2 cellular contexts compared by ENCODE assay signal in the genomic region with DNA sequence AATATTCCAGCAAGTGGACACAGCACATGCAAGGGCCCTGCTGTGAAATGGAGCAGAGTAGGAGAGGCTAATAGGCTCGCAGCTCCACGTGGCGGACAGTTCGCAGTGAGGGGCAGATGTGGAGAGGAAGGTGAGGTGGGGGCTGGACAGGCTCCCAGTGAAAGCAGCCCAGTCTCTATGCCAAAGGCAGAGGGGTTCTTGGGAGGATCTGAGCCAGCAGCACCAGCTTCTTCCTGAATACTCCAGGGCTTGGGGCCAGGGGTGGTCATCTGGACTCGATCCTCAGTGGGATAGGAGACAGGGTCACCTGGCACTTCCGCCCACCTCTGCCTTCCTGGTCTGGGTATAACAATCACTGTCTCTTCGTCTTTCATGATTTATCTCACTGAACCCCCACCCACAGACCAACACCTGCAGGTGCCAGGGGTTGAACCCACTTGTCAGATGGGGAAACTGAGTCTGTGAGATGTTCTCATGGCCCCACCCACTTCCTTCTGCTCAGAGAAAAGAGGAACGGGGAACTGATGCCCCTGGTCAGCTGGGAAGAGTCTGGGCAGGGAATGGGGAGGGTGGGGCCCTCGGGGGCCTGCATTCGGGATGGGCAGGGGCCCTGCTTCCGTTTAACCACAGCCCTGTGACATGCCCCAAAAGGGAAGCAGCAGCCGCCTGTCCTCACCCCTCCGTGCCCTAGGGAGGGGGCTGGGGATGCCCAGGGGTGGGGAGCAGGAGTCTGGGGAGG.
TF ChIP-seq lines count a peak whose summit lies in the region.

No MANE protein-coding gene starts in this region.

TF ChIP-seq in A549, 52 proteins besides CTCF, POLR2A, EP300 and RAD21 (continued from another document):
- TF ChIP-seq REST (IDR thresholded peaks at IDR 0.05) (no peak), ZFP36 (IDR thresholded peaks at IDR 0.05; ENCODE audit: borderline replicate concordance, partially characterized antibody) (no peak), JUNB (IDR thresholded peaks at IDR 0.05) (no peak), TFCP2L1 (CRISPR knock-in tag; IDR thresholded peaks at IDR 0.05) (no peak), CEBPB (IDR thresholded peaks at IDR 0.05) (no peak), CHD2 (IDR thresholded peaks at IDR 0.05; ENCODE audit: low read length, partially characterized antibody) (no peak), POLR2AphosphoS2 (conservative IDR thresholded peaks at IDR 0.05; ENCODE audit: low read length) (no peak), RCOR1 (IDR thresholded peaks at IDR 0.05; ENCODE audit: low read depth, low read length) (no peak), HDAC2 (IDR thresholded peaks at IDR 0.05) (no peak), BHLHE40 (IDR thresholded peaks at IDR 0.05; ENCODE audit: low read depth, low read length) (no peak)
- TF ChIP-seq, protein P1, sequence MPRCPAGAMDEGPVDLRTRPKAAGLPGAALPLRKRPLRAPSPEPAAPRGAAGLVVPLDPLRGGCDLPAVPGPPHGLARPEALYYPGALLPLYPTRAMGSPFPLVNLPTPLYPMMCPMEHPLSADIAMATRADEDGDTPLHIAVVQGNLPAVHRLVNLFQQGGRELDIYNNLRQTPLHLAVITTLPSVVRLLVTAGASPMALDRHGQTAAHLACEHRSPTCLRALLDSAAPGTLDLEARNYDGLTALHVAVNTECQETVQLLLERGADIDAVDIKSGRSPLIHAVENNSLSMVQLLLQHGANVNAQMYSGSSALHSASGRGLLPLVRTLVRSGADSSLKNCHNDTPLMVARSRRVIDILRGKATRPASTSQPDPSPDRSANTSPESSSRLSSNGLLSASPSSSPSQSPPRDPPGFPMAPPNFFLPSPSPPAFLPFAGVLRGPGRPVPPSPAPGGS (IDR thresholded peaks at IDR 0.05): no peak
- TF ChIP-seq, protein P2, sequence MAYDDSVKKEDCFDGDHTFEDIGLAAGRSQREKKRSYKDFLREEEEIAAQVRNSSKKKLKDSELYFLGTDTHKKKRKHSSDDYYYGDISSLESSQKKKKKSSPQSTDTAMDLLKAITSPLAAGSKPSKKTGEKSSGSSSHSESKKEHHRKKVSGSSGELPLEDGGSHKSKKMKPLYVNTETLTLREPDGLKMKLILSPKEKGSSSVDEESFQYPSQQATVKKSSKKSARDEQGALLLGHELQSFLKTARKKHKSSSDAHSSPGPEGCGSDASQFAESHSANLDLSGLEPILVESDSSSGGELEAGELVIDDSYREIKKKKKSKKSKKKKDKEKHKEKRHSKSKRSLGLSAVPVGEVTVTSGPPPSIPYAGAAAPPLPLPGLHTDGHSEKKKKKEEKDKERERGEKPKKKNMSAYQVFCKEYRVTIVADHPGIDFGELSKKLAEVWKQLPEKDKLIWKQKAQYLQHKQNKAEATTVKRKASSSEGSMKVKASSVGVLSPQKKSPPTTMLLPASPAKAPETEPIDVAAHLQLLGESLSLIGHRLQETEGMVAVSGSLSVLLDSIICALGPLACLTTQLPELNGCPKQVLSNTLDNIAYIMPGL (CRISPR knock-in tag; IDR thresholded peaks at IDR 0.05; ENCODE audit: borderline replicate concordance): no peak
- TF ChIP-seq, protein P3, sequence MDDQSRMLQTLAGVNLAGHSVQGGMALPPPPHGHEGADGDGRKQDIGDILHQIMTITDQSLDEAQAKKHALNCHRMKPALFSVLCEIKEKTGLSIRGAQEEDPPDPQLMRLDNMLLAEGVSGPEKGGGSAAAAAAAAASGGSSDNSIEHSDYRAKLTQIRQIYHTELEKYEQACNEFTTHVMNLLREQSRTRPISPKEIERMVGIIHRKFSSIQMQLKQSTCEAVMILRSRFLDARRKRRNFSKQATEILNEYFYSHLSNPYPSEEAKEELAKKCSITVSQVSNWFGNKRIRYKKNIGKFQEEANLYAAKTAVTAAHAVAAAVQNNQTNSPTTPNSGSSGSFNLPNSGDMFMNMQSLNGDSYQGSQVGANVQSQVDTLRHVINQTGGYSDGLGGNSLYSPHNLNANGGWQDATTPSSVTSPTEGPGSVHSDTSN (IDR thresholded peaks at IDR 0.05): no peak

TF ChIP-seq in IMR-90, 13 proteins besides CTCF, POLR2A, EP300 and RAD21 (continued from another document):
- TF ChIP-seq, protein P4, sequence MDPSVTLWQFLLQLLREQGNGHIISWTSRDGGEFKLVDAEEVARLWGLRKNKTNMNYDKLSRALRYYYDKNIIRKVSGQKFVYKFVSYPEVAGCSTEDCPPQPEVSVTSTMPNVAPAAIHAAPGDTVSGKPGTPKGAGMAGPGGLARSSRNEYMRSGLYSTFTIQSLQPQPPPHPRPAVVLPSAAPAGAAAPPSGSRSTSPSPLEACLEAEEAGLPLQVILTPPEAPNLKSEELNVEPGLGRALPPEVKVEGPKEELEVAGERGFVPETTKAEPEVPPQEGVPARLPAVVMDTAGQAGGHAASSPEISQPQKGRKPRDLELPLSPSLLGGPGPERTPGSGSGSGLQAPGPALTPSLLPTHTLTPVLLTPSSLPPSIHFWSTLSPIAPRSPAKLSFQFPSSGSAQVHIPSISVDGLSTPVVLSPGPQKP (IDR thresholded peaks at IDR 0.05; ENCODE audit: borderline replicate concordance, low read depth, low read length): no peak
- TF ChIP-seq NFE2L2 (IDR thresholded peaks at IDR 0.05; ENCODE audit: low read depth, low read length): no peak
- no peak for TF ChIP-seq RCOR1 (IDR thresholded peaks at IDR 0.05; ENCODE audit: insufficient replicate concordance, low read length)
- no peak for TF ChIP-seq BHLHE40 (IDR thresholded peaks at IDR 0.05; ENCODE audit: low read depth, low read length)
- no peak for TF ChIP-seq CEBPB (IDR thresholded peaks at IDR 0.05; ENCODE audit: low read depth, low read length)
- TF ChIP-seq MAZ (IDR thresholded peaks at IDR 0.05; ENCODE audit: borderline replicate concordance, low read depth, low read length): no peak
- no peak for TF ChIP-seq RFX5 (IDR thresholded peaks at IDR 0.05; ENCODE audit: low read depth, low read length)
- no peak for TF ChIP-seq SMC3 (IDR thresholded peaks at IDR 0.05; ENCODE audit: low read depth, low read length)
